Comparison of ENCODE assay signal across 8 cellular contexts in genomic region chr13:112931028-112931934, GRCh38. TPM values are rescaled to one million over a fixed set of nuclear protein-coding genes. Genes with fewer than 3 reads are reported as not detected.
DNase-seq lines count a peak whose midpoint lies in the region; TF ChIP-seq lines count a peak whose summit lies in the region.

No MANE protein-coding gene starts in this region.

- in situ Hi-C loops in G401 (cut with HindIII; ENCODE audit: low sequenced_read_pairs), result no loop called here

- POLR2A ChIA-PET in RWPE1 (lab: Yijun Ruan, JAX; ENCODE audit: low non-redundant PET), result no interaction called here

- H3K4me3 ChIP-seq in fibroblast of the aortic adventitia (ENCODE audit: low read depth, low read length) (no peak overlapping the region), retinal pigment epithelial cell (ENCODE audit: low read length) (no peak overlapping the region)

- H3K27ac ChIP-seq in RWPE1, result no peak overlapping the region

- TF ChIP-seq CTCF in RWPE1 (conservative IDR thresholded peaks at IDR 0.05; ENCODE audit: low read depth) (peak; percentile 77), fibroblast of the aortic adventitia (IDR thresholded peaks at IDR 0.05; ENCODE audit: insufficient read depth, low read length) (peak; percentile 88), retinal pigment epithelial cell (conservative IDR thresholded peaks at IDR 0.05; ENCODE audit: low read depth, low read length) (peak; percentile 56)

- CTCF ChIA-PET in RWPE1 (lab: Yijun Ruan, JAX), result interaction anchor here (0.5 to 1.1 kb wide), 4 partner anchors 12 to 1073 kb away, joined by 3 to 4 read pairs (median 3); no protein-coding TSS in a partner anchor

- DNase-seq in G401 (ENCODE audit: low spot score) (peak; percentile 91), M059J (ENCODE audit: low read depth) (peak; percentile 23), RWPE1 (ENCODE audit: low spot score) (peak; percentile 47), fibroblast of the aortic adventitia (ENCODE audit: low read depth) (peak; percentile 67), retinal pigment epithelial cell (ENCODE audit: low read depth) (no peak), activated gamma-delta T cell treated with Interleukin-2 at 50 U/mL for 16 hours (no peak)
- no peak for DNase-seq in activated effector memory CD4-positive, alpha-beta T cell treated with Interleukin-2 at 50 U/mL for 16 hours
- no peak for DNase-seq in stimulated activated CD4-positive, alpha-beta T cell treated with anti-CD3 and anti-CD28 coated beads, Interleukin-1b, Interleukin-23, amount 100 ng/mL, for 48 hours

RNA-seq across cellular contexts. Expression of gene MCF2L, which starts 37.7 kb away (rescaled TPM):
- total RNA-seq in G401 (2014; rRNA removed; shearing (Covaris generic)), result 2.8 and 4.7 TPM in 2 replicates
- total RNA-seq in M059J (2014; rRNA removed; shearing (Covaris generic)), result not detected in 2 replicates
- 2.2 and 8.0 TPM in 2 replicates for total RNA-seq in fibroblast of the aortic adventitia (ENCODE audit: low replicate concordance)

Comparison
In these comparisons a context has a peak if more than half of its experiments do, and no peak if none do; other contexts are left out.
1. DNase-seq: peak in G401 (single experiment), M059J (single experiment), RWPE1 (single experiment) and fibroblast of the aortic adventitia (single experiment); none in retinal pigment epithelial cell (single experiment), activated effector memory CD4-positive, alpha-beta T cell treated with Interleukin-2 at 50 U/mL for 16 hours (single experiment), stimulated activated CD4-positive, alpha-beta T cell treated with anti-CD3 and anti-CD28 coated beads, Interleukin-1b, Interleukin-23, amount 100 ng/mL, for 48 hours (single experiment) and activated gamma-delta T cell treated with Interleukin-2 at 50 U/mL for 16 hours (single experiment).
2. Peak in every context shown above with its lines, with median percentiles within 50 percentile points of each other: CTCF ChIP-seq.